ENCODE assay signal across 30 cellular contexts in genomic region chr2:113964436-113964835, GRCh38.
"Had no signal": no experiment of that assay in that cellular context is flagged by ENCODE, and none has a peak within 500 bp of the region (broad histone marks: within the 10 kb centered on the region; RNA-seq: fewer than 3 reads in every experiment).

No MANE protein-coding gene starts in this region.

- H3K9me3 ChIP-seq: esophagus muscularis mucosa, gastroesophageal sphincter, left ventricle myocardium inferior, neutrophil, thoracic aorta, uterus had no signal

- H3K36me3 ChIP-seq: thoracic aorta, uterus had no signal

- H3K27me3 ChIP-seq: esophagus muscularis mucosa, gastroesophageal sphincter, hepatocyte, neutrophil, uterus had no signal

- H3K4me1 ChIP-seq: gastroesophageal sphincter, uterus had no signal

- DNase-seq: activated CD4-positive, alpha-beta T cell treated with anti-CD3 and anti-CD28 coated beads for 1 hour; activated CD8-positive, alpha-beta memory T cell treated with anti-CD3 and anti-CD28 coated beads, Interleukin-2, amount 10 ng/mL, durations not matched to agents 7 days and 5 days; activated CD8-positive, alpha-beta T cell treated with anti-CD3 and anti-CD28 coated beads, Interleukin-2, amount 10 ng/mL, durations not matched to agents 7 days and 5 days; activated effector memory CD4-positive, alpha-beta T cell treated with Interleukin-2 at 50 U/mL for 16 hours; activated naive CD4-positive, alpha-beta T cell treated with Interleukin-2 at 50 U/mL for 16 hours; activated naive CD8-positive, alpha-beta T cell treated with anti-CD3 and anti-CD28 coated beads, Interleukin-2, amount 50 U/mL, for 24 hours; anterior cingulate cortex; dermis blood vessel endothelial cell; effector CD4-positive, alpha-beta T cell; islet precursor cell; left ventricle myocardium inferior; nephron progenitor cell; stimulated activated CD4-positive, alpha-beta T cell treated with anti-CD3 and anti-CD28 coated beads, Interleukin-12 subunit alpha, Interleukin-12 subunit beta, amount 100 ng/mL, for 4 hours; stimulated activated CD4-positive, alpha-beta T cell treated with anti-CD3 and anti-CD28 coated beads, Interleukin-4, amount 100 ng/mL, for 1 hour; SW 1271; T1000; uterus had no signal

- H3K27ac Mint-ChIP-seq: activated CD8-positive, alpha-beta memory T cell treated with anti-CD3 and anti-CD28 coated beads, Interleukin-2, amount 10 ng/mL, durations not matched to agents 7 days and 5 days; activated CD8-positive, alpha-beta T cell treated with anti-CD3 and anti-CD28 coated beads, Interleukin-2, amount 10 ng/mL, durations not matched to agents 7 days and 5 days; activated naive CD8-positive, alpha-beta T cell treated with anti-CD3 and anti-CD28 coated beads, Interleukin-2, amount 50 U/mL, for 24 hours; nephron progenitor cell; T-helper 1 cell treated with Interleukin-12 subunit alpha and Interleukin-12 subunit beta and Interleukin-4 antibody, amounts not matched to agents 30 μg/mL and 1 μg/mL, for 36 hours; WTC11 had no signal

- H3K36me3 Mint-ChIP-seq: WTC11 had no signal

- H3K27ac ChIP-seq: esophagus muscularis mucosa, gastroesophageal sphincter, hepatocyte, left ventricle myocardium inferior, neutrophil, skin epidermis, thoracic aorta, uterus had no signal

- ATAC-seq: activated CD8-positive, alpha-beta memory T cell treated with anti-CD3 and anti-CD28 coated beads, Interleukin-2, amount 10 ng/mL, durations not matched to agents 7 days and 5 days; activated CD8-positive, alpha-beta T cell treated with anti-CD3 and anti-CD28 coated beads, Interleukin-2, amount 10 ng/mL, durations not matched to agents 7 days and 5 days; activated naive CD8-positive, alpha-beta T cell treated with anti-CD3 and anti-CD28 coated beads, Interleukin-2, amount 50 U/mL, for 24 hours; gastroesophageal sphincter; sciatic nerve; WTC11 had no signal

- H3K27me3 Mint-ChIP-seq: activated CD8-positive, alpha-beta memory T cell treated with anti-CD3 and anti-CD28 coated beads, Interleukin-2, amount 10 ng/mL, durations not matched to agents 7 days and 5 days; activated naive CD8-positive, alpha-beta T cell treated with anti-CD3 and anti-CD28 coated beads, Interleukin-2, amount 50 U/mL, for 24 hours; central memory CD8-positive, alpha-beta T cell; stimulated activated naive CD8-positive, alpha-beta T cell treated with anti-CD3 and anti-CD28 coated beads, Interleukin-15, Interleukin-2, amounts not matched to agents 100 ng/mL and 50 ng/mL, for 24 hours had no signal

- H3K4me2 ChIP-seq: hepatocyte had no signal

- H3K4me3 ChIP-seq: esophagus muscularis mucosa, gastroesophageal sphincter, hepatocyte, left ventricle myocardium inferior, skin epidermis, thoracic aorta, uterus had no signal

- H2AFZ ChIP-seq: hepatocyte had no signal

- H3K4me1 Mint-ChIP-seq: central memory CD8-positive, alpha-beta T cell; WTC11 had no signal

- FAIRE-seq: bronchial epithelial cell, colon had no signal

- H3K9me3 Mint-ChIP-seq: activated naive CD8-positive, alpha-beta T cell treated with anti-CD3 and anti-CD28 coated beads, Interleukin-2, amount 50 U/mL, for 24 hours; central memory CD8-positive, alpha-beta T cell; nephron progenitor cell; stimulated activated naive CD8-positive, alpha-beta T cell treated with anti-CD3 and anti-CD28 coated beads, Interleukin-15, Interleukin-2, amounts not matched to agents 100 ng/mL and 50 ng/mL, for 24 hours; T-helper 1 cell treated with Interleukin-12 subunit alpha and Interleukin-12 subunit beta and Interleukin-4 antibody, amounts not matched to agents 30 μg/mL and 1 μg/mL, for 36 hours; WTC11 had no signal

- H3K4me3 Mint-ChIP-seq: activated CD8-positive, alpha-beta memory T cell treated with anti-CD3 and anti-CD28 coated beads, Interleukin-2, amount 10 ng/mL, durations not matched to agents 7 days and 5 days; activated CD8-positive, alpha-beta T cell treated with anti-CD3 and anti-CD28 coated beads, Interleukin-2, amount 10 ng/mL, durations not matched to agents 7 days and 5 days; activated naive CD8-positive, alpha-beta T cell treated with anti-CD3 and anti-CD28 coated beads, Interleukin-2, amount 50 U/mL, for 24 hours; central memory CD8-positive, alpha-beta T cell; nephron progenitor cell; stimulated activated naive CD8-positive, alpha-beta T cell treated with anti-CD3 and anti-CD28 coated beads, Interleukin-15, Interleukin-2, amounts not matched to agents 100 ng/mL and 50 ng/mL, for 24 hours; T-helper 1 cell treated with Interleukin-12 subunit alpha and Interleukin-12 subunit beta and Interleukin-4 antibody, amounts not matched to agents 30 μg/mL and 1 μg/mL, for 36 hours; WTC11 had no signal
